1 cellular context compared by ENCODE assay signal in the genomic region with DNA sequence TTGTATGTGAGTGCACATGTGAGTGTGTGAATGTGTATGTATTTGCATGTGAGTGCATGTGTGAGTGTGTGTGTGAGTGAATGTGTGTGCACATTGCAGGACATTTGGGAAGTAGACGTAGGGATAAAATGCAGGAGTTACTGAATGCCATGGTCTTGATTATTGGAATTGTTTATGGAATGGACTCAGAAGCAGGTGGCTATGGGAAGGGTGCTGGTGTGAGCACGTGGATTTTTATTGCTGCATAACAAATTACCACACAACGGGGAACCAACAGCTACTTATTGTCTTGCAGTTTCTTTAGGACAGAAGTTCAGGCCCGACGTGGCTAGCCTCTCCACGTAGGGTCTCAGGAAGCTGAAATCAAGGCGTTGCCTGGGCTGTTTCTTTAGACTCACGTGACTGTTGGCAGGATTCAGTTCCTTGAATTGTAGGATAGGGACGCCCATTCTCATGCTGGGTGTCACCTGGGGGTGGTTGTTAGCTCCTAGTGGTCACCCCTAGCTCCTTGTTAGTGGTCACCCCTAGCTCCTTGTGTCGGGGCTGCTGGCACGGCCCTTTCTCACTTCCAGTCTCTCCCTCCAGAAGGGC.
A peak's percentile ranks its signal among the peaks of the same experiment; 100 is the strongest.
TF ChIP-seq lines count a peak whose summit lies in the region.

No MANE protein-coding gene starts in this region.

TF ChIP-seq in HepG2, 621 proteins besides CTCF, POLR2A, EP300 and RAD21:
- TF ChIP-seq REST (IDR thresholded peaks at IDR 0.05; ENCODE audit: borderline replicate concordance in 1 of 2, low read depth in 1 of 2, low read length in 2 of 2) (no peak), MNT (IDR thresholded peaks at IDR 0.05) (peak; percentile 94)
